20 cellular contexts compared by ENCODE assay signal in the genomic region with DNA sequence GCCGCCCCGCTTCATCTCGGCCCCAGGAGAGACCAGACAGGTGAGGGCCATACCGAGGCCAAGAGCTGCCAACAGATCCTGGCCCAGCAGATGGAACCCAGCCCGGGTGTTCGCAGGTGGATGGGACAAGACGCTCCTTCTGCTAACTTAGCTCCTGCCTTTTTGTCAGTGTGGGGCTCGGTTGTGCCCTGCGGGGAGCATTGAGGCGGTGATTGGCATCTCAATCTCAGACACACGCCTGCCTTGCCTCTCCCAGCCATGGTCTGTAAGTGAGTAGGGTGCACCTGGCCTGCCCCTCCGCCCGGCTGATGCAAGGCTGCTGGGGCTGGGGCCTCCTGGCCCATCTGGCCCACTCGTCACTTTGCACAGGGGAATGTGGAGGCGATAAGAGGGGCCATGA.
"Had no signal": no experiment of that assay in that cellular context is flagged by ENCODE, and none has a peak within 500 bp of the region (broad histone marks: within the 10 kb centered on the region; RNA-seq: fewer than 3 reads in every experiment).

No MANE protein-coding gene starts in this region.

- H3K36me3 ChIP-seq: thoracic aorta, transverse colon had no signal

- H3K4me3 ChIP-seq: coronary artery, hepatocyte, lung, skin epidermis, stomach, thoracic aorta, transverse colon had no signal

- H3K27me3 ChIP-seq: foreskin keratinocyte, hepatocyte, neutrophil, stomach, transverse colon had no signal

- H3K9me3 ChIP-seq: neutrophil, stomach, thoracic aorta, transverse colon had no signal

- H3K4me1 ChIP-seq: stomach, transverse colon had no signal

- DNase-seq: effector CD4-positive, alpha-beta T cell; endodermal cell; erythroblast; foreskin keratinocyte; left ventricle myocardium superior; mesendoderm; naive B cell; stimulated activated CD4-positive, alpha-beta T cell treated with anti-CD3 and anti-CD28 coated beads, Interleukin-12 subunit alpha, Interleukin-12 subunit beta, amount 100 ng/mL, for 4 hours; stimulated activated naive CD4-positive, alpha-beta T cell; stomach; substantia nigra; transverse colon had no signal

- H3K27ac ChIP-seq: coronary artery, foreskin keratinocyte, hepatocyte, neutrophil, skin epidermis, stomach, thoracic aorta, transverse colon had no signal

- H3K4me2 ChIP-seq: hepatocyte had no signal

- H2AFZ ChIP-seq: hepatocyte had no signal

- H3K79me2 ChIP-seq: hepatocyte had no signal

- ATAC-seq: foreskin keratinocyte, left colon, left ventricle myocardium superior, sciatic nerve had no signal
